Comparison of ENCODE assay signal across 1 cellular context in genomic region chr4:107541511-107541910, GRCh38.
TF ChIP-seq lines count a peak whose summit lies in the region.

No MANE protein-coding gene starts in this region.

TF ChIP-seq in HepG2, 621 proteins besides CTCF, POLR2A, EP300 and RAD21 (continued from another document):
- TF ChIP-seq KIAA2018 (CRISPR knock-in tag; IDR thresholded peaks at IDR 0.05; ENCODE audit: borderline replicate concordance) (no peak), SOX13 (IDR thresholded peaks at IDR 0.05) (no peak), SOX13 (CRISPR knock-in tag; conservative IDR thresholded peaks at IDR 0.05 in 1 of 2, IDR thresholded peaks at IDR 0.05 in 1 of 2) (peak in 1 of 2 experiments; percentile 47; a peak in 1 of 4 replicates), NR0B2 (CRISPR knock-in tag; IDR thresholded peaks at IDR 0.05) (no peak), ZNF441 (CRISPR knock-in tag; IDR thresholded peaks at IDR 0.05; ENCODE audit: borderline replicate concordance) (no peak), ESRRA (CRISPR knock-in tag; IDR thresholded peaks at IDR 0.05; ENCODE audit: low read depth) (no peak), ZNF276 (CRISPR knock-in tag; IDR thresholded peaks at IDR 0.05; ENCODE audit: low read depth) (no peak), TEAD3 (CRISPR knock-in tag; optimal IDR thresholded peaks at IDR 0.05; ENCODE audit: borderline replicate concordance) (no peak), CEBPB (IDR thresholded peaks at IDR 0.05; ENCODE audit: borderline replicate concordance, low read depth, low read length) (peak; percentile 15; the same call in 1 of the 2 replicates), ZNF780A (CRISPR knock-in tag; IDR thresholded peaks at IDR 0.05) (no peak)
